In genomic region chr14:64580451-64580850, GRCh38 we compare ENCODE assay signal across 1 cellular context.
TF ChIP-seq lines count a peak whose summit lies in the region.

No MANE protein-coding gene starts in this region.

TF ChIP-seq in endothelial cell of umbilical vein, 7 proteins besides CTCF, POLR2A, EP300 and RAD21:
- TF ChIP-seq POLR2AphosphoS5 (IDR thresholded peaks at IDR 0.05; ENCODE audit: insufficient read depth, low read depth, low read length) (no peak), FOS (IDR thresholded peaks at IDR 0.05; ENCODE audit: borderline replicate concordance, insufficient read depth, low read length) (no peak), MYC (IDR thresholded peaks at IDR 0.05; ENCODE audit: low read depth, low read length) (no peak), MAX (IDR thresholded peaks at IDR 0.05; ENCODE audit: insufficient read depth, insufficient read length) (no peak), EZH2 (IDR thresholded peaks at IDR 0.05; ENCODE audit: borderline replicate concordance, low read depth, low read length, severe bottlenecking) (no peak), GATA2 (IDR thresholded peaks at IDR 0.05; ENCODE audit: insufficient read depth, insufficient read length, low read depth, low read length) (no peak), JUN (IDR thresholded peaks at IDR 0.05; ENCODE audit: borderline replicate concordance, insufficient read depth, insufficient read length, low read depth) (no peak)
